ENCODE assay signal across 2 cellular contexts in genomic region chr17:73138541-73139138, GRCh38.
TF ChIP-seq lines count a peak whose summit lies in the region.

No MANE protein-coding gene starts in this region.

TF ChIP-seq in SK-N-SH, 30 proteins besides CTCF, POLR2A, EP300 and RAD21 (continued from another document):
- TF ChIP-seq REST (IDR thresholded peaks at IDR 0.05; ENCODE audit: low read depth, low read length), result peak; percentile 74; the same call in 1 of the 2 replicates
TF ChIP-seq in SK-N-SH: peak in this region for 1.

TF ChIP-seq in SK-N-SH treated with all-trans-retinoic acid at 6 μM for 48 hours, 23 proteins besides CTCF, POLR2A, EP300 and RAD21 (continued from another document):
- TF ChIP-seq CSRNP3 (CRISPR knock-in tag; IDR thresholded peaks at IDR 0.05), result no peak
- no peak for TF ChIP-seq ZNF70 (CRISPR knock-in tag; IDR thresholded peaks at IDR 0.05)
- TF ChIP-seq TCF4 (CRISPR knock-in tag; IDR thresholded peaks at IDR 0.05; ENCODE audit: borderline replicate concordance), result no peak
- TF ChIP-seq OSR1 (CRISPR knock-in tag; IDR thresholded peaks at IDR 0.05), result no peak
- no peak for TF ChIP-seq PATZ1 (CRISPR knock-in tag; IDR thresholded peaks at IDR 0.05; ENCODE audit: borderline replicate concordance)
- no peak for TF ChIP-seq SNAI2 (CRISPR knock-in tag; IDR thresholded peaks at IDR 0.05)
- TF ChIP-seq PPARA (CRISPR knock-in tag; IDR thresholded peaks at IDR 0.05; ENCODE audit: borderline replicate concordance), result no peak
- TF ChIP-seq TOX (CRISPR knock-in tag; IDR thresholded peaks at IDR 0.05; ENCODE audit: borderline replicate concordance), result no peak
- TF ChIP-seq ZFP3 (CRISPR knock-in tag; IDR thresholded peaks at IDR 0.05), result no peak
- no peak for TF ChIP-seq ZC3H10 (CRISPR knock-in tag; IDR thresholded peaks at IDR 0.05)
- no peak for TF ChIP-seq TSHZ2 (CRISPR knock-in tag; IDR thresholded peaks at IDR 0.05)
- TF ChIP-seq CSDC2 (CRISPR knock-in tag; IDR thresholded peaks at IDR 0.05), result no peak
- TF ChIP-seq BACH2 (CRISPR knock-in tag; IDR thresholded peaks at IDR 0.05; ENCODE audit: borderline replicate concordance), result no peak
